Comparison of ENCODE assay signal across 13 cellular contexts in genomic region chr1:28443550-28443949, GRCh38.
DNase-seq lines count a peak whose midpoint lies in the region; ATAC-seq and TF ChIP-seq lines count a peak whose summit lies in the region.
"Had no signal": no experiment of that assay in that cellular context is flagged by ENCODE, and none has a peak within 500 bp of the region (broad histone marks: within the 10 kb centered on the region; RNA-seq: fewer than 3 reads in every experiment).

No MANE protein-coding gene starts in this region.

- H3K36me3 Mint-ChIP-seq in endothelial cell (ENCODE audit: low read depth, unreplicated experiment) = peaks cover 8% of the 10 kb centered on the region
- H3K36me3 Mint-ChIP-seq in mesothelial cell of epicardium = peaks cover 6% of the 10 kb centered on the region

- peak overlapping the region; percentile 53 for H3K4me3 Mint-ChIP-seq in endothelial cell (ENCODE audit: unreplicated experiment)
- no peak overlapping the region for H3K4me3 Mint-ChIP-seq in mesothelial cell of epicardium
- H3K4me3 Mint-ChIP-seq: CD4-positive, CD25-positive, alpha-beta regulatory T cell had no signal

- H3K36me3 ChIP-seq in ACC112 (ENCODE audit: insufficient read depth, low read length) (0 out of 2 replicates have a peak, but pooled peaks cover 3% of the 10 kb centered on the region), RWPE2 (ENCODE audit: low read depth) (peaks cover 8% of the 10 kb centered on the region), osteoblast (ENCODE audit: insufficient read depth, low read length) (peaks cover 4% of the 10 kb centered on the region)

- H3K27ac Mint-ChIP-seq in endothelial cell (ENCODE audit: unreplicated experiment) (peak overlapping the region; percentile 59), mesothelial cell of epicardium (no peak overlapping the region)

- H3K4me1 ChIP-seq in ACC112 (ENCODE audit: control insufficient read depth, insufficient read depth, low read length, unreplicated experiment) = peaks cover 12% of the 10 kb centered on the region
- H3K4me1 ChIP-seq in RWPE2 (ENCODE audit: insufficient read depth, poor library complexity, severe bottlenecking) = peaks cover 16% of the 10 kb centered on the region
- peaks cover 18% of the 10 kb centered on the region for H3K4me1 ChIP-seq in osteoblast (ENCODE audit: insufficient read depth, low read length)

- ATAC-seq in RWPE2 (ENCODE audit: low read depth) = no peak
- ATAC-seq in HG03571 (IDR thresholded peaks at IDR 0.05; ENCODE audit: unreplicated experiment) = no peak

- H4K20me1 ChIP-seq in osteoblast (ENCODE audit: insufficient read depth, low read length) = no peaks in the 10 kb centered on the region

- H3K27ac ChIP-seq in ACC112 (ENCODE audit: low read depth, low read length) (peak overlapping the region; percentile 40), RWPE2 (ENCODE audit: poor library complexity, severe bottlenecking) (peak overlapping the region; percentile 9), osteoblast (ENCODE audit: low read depth, low read length) (peak overlapping the region; percentile 8)
- H3K27ac ChIP-seq: BLaER1 treated with 17β-estradiol and CSF1 and Interleukin-3, amounts not matched to agents 10 nM and 100 nM; HL-60 had no signal

- H3K4me3 ChIP-seq in ACC112 (ENCODE audit: low read depth, low read length) (no peak overlapping the region), RWPE2 (ENCODE audit: severe bottlenecking) (no peak overlapping the region), osteoblast (ENCODE audit: insufficient read depth, low read length) (no peak overlapping the region)
- H3K4me3 ChIP-seq: BLaER1 treated with 17β-estradiol and CSF1 and Interleukin-3, amounts not matched to agents 10 nM and 100 nM had no signal

- DNase-seq in RWPE2 (ENCODE audit: low spot score) (no peak), endothelial cell (ENCODE audit: low spot score) (no peak), osteoblast (ENCODE audit: insufficient read length, low spot score, missing footprints) (no peak), NCI-H1092 treated with DMSO at 0.1 percent for 48 hours (lab: John Stamatoyannopoulos, UW) (no peak), mesothelial cell of epicardium (ENCODE audit: low spot score in 2 of 2, unreplicated experiment in 2 of 2) (no peak)
- DNase-seq: 8988T; ACHN; CD4-positive, CD25-positive, alpha-beta regulatory T cell; KBM-7 had no signal

- H3K27me3 ChIP-seq in ACC112 (ENCODE audit: insufficient read depth, low read length) = no peaks in the 10 kb centered on the region
- H3K27me3 ChIP-seq in RWPE2 (ENCODE audit: insufficient read depth, poor library complexity, severe bottlenecking) = no peaks in the 10 kb centered on the region
- H3K27me3 ChIP-seq in osteoblast (ENCODE audit: insufficient read depth, low read length) = no peaks in the 10 kb centered on the region
- H3K27me3 ChIP-seq: BLaER1 treated with 17β-estradiol and CSF1 and Interleukin-3, amounts not matched to agents 10 nM and 100 nM had no signal

- H2AFZ ChIP-seq in ACC112 (ENCODE audit: low read length, unreplicated experiment) (no peak overlapping the region), osteoblast (ENCODE audit: low read length) (no peak overlapping the region)

- H3K27me3 Mint-ChIP-seq in endothelial cell (ENCODE audit: unreplicated experiment) (peaks cover 5% of the 10 kb centered on the region), mesothelial cell of epicardium (ENCODE audit: low read depth) (no peaks in the 10 kb centered on the region)
- H3K27me3 Mint-ChIP-seq: CD4-positive, CD25-positive, alpha-beta regulatory T cell had no signal

- H3K9me3 ChIP-seq in RWPE2 (ENCODE audit: severe bottlenecking) = no peaks in the 10 kb centered on the region
- H3K9me3 ChIP-seq in osteoblast (ENCODE audit: low read depth, low read length) = no peaks in the 10 kb centered on the region

- H3K4me1 Mint-ChIP-seq in endothelial cell (ENCODE audit: unreplicated experiment) = peaks cover 10% of the 10 kb centered on the region
- H3K4me1 Mint-ChIP-seq in mesothelial cell of epicardium = peaks cover 7% of the 10 kb centered on the region

- H3K9me3 Mint-ChIP-seq in endothelial cell (ENCODE audit: unreplicated experiment) = no peaks in the 10 kb centered on the region
- peaks cover 4% of the 10 kb centered on the region for H3K9me3 Mint-ChIP-seq in mesothelial cell of epicardium

- no peak for TF ChIP-seq CTCF in RWPE2 (IDR thresholded peaks at IDR 0.05; ENCODE audit: poor library complexity, severe bottlenecking)
- no peak for TF ChIP-seq CTCF in endothelial cell (IDR thresholded peaks at IDR 0.05; ENCODE audit: unreplicated experiment)
- TF ChIP-seq CTCF in osteoblast (IDR thresholded peaks at IDR 0.05; ENCODE audit: extremely low read depth, low read depth, low read length) = no peak
- no peak for TF ChIP-seq CTCF in mesothelial cell of epicardium (IDR thresholded peaks at IDR 0.05; ENCODE audit: unreplicated experiment)

- peaks cover 73% of the 10 kb centered on the region for H3K79me2 ChIP-seq in ACC112 (ENCODE audit: control insufficient read depth, insufficient read depth, low read length, unreplicated experiment)
- peaks cover 46% of the 10 kb centered on the region for H3K79me2 ChIP-seq in osteoblast (ENCODE audit: insufficient read depth, low read length)

- no peak overlapping the region for H3K4me2 ChIP-seq in osteoblast (ENCODE audit: insufficient read depth, low read length)
- H3K4me2 ChIP-seq: BLaER1 treated with 17β-estradiol and CSF1 and Interleukin-3, amounts not matched to agents 10 nM and 100 nM had no signal
